Comparison of ENCODE assay signal across 17 cellular contexts in the genomic region with DNA sequence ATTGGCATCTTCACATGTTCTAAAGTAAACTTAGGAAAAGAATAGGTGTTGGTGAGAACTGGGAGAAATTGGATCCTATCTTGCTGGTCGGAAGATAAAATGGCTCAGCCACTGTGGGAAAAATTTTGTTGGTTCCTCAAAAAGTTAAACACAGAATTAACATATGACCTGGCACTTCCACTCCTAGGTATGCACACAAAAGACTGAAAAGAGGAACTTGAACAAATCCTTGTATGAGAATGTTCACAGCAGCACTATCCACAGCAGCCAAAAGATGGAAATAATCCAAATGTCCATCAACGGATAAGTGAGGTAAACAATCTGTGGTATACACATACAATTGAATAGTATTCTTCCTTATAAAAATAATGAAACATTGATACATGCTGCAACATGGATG. TPM values are rescaled to one million over a fixed set of nuclear protein-coding genes. Genes with fewer than 3 reads are reported as not detected.
DNase-seq lines count a peak whose midpoint lies in the region; ATAC-seq, FAIRE-seq and TF ChIP-seq lines count a peak whose summit lies in the region.
"Had no signal": no experiment of that assay in that cellular context is flagged by ENCODE, and none has a peak within 500 bp of the region (broad histone marks: within the 10 kb centered on the region; RNA-seq: fewer than 3 reads in every experiment).

No MANE protein-coding gene starts in this region.

- no peaks in the 10 kb centered on the region; a peak in 1 of 4 replicates for H3K27me3 ChIP-seq in GM12878 (replicated peaks in 1 of 2; ENCODE audit: control insufficient read depth in 2 of 2, insufficient read depth in 2 of 2, low read length in 1 of 2)
- H3K27me3 ChIP-seq: BLaER1 had no signal

- H2AFZ ChIP-seq in GM12878 (ENCODE audit: control insufficient read depth, low read depth, low read length) = no peak overlapping the region
- H2AFZ ChIP-seq: GM23248 had no signal

- no peak overlapping the region for H3K9ac ChIP-seq in GM12878 (ENCODE audit: control insufficient read depth, insufficient read depth, low read length)
- H3K9ac ChIP-seq: BLaER1, GM23248 had no signal

- in situ Hi-C loops in KBM-7 (cut with MboI; ENCODE audit: low pct_unique_long_range_greater_than_20kb, low sequenced_read_pairs) (no loop called here), GM12878 (cut with MboI) (no loop called here)

- WGBS in GM12878 (ENCODE audit: insufficient coverage, insufficient replicate concordance, low lambda C conversion rate, missing lambda C conversion rate) = 47% methylated on average over 2 of the region's 2 CpGs

- POLR2A ChIA-PET in GM12878 (lab: Charles Lee) = no interaction called here

- no peaks in the 10 kb centered on the region for H3K36me3 ChIP-seq in GM12878 (ENCODE audit: control insufficient read depth in 2 of 2, insufficient read depth in 2 of 2, low read length in 1 of 2)
- H3K36me3 ChIP-seq: BLaER1 had no signal

- DNase-seq in CD1c-positive myeloid dendritic cell (ENCODE audit: extremely low spot score) (peak; percentile 14), KBM-7 (peak; percentile 58), NOMO-1 treated with DMSO at 0.1 percent for 48 hours (lab: John Stamatoyannopoulos, UW; ENCODE audit: unreplicated experiment) (peak; percentile 42), GM12878 (ENCODE audit: low read depth, low spot score) (no peak)
- DNase-seq in activated CD4-positive, alpha-beta T cell treated with anti-CD3 and anti-CD28 coated beads, Interleukin-2, amount 50 U/mL, for 1 hour = no peak
- DNase-seq: 8988T; Calu3; CD4-positive, CD25-positive, alpha-beta regulatory T cell; DMS 273 treated with DMSO at 0.1 percent for 48 hours; GM23248 had no signal

- no peak for TF ChIP-seq RAD21 in GM12878 (IDR thresholded peaks at IDR 0.05; ENCODE audit: insufficient read depth, low read depth, low read length)

- H3K9me3 ChIP-seq in GM12878 (replicated peaks; ENCODE audit: control insufficient read depth, insufficient read depth, low read length) = no peaks in the 10 kb centered on the region
- H3K9me3 ChIP-seq: BLaER1 had no signal

- H3K79me2 ChIP-seq in GM12878 (ENCODE audit: control insufficient read depth, insufficient read depth, low read length) = no peaks in the 10 kb centered on the region

- TF ChIP-seq EP300 in GM12878 (IDR thresholded peaks at IDR 0.05; ENCODE audit: borderline replicate concordance in 1 of 2, control insufficient read depth in 1 of 2, low read depth in 2 of 2, low read length in 2 of 2) = no peak

- TF ChIP-seq CTCF in GM12878 (IDR thresholded peaks at IDR 0.05 in 2 of 3, conservative IDR thresholded peaks at IDR 0.05 in 1 of 3; ENCODE audit: control insufficient read depth in 2 of 3, extremely low read depth in 1 of 3, insufficient read depth in 1 of 3, low read depth in 3 of 3, low read length in 3 of 3) = no peak

- SMC1A ChIA-PET in GM12878 (lab: Charles Lee; ENCODE audit: uncharacterized antibody, unreplicated experiment) = no interaction called here

- BruUV-seq in GM12878 (replicated peaks; lab: Mats Ljungman, UMichigan) = no TSS peak

- no peaks in the 10 kb centered on the region for H3K4me1 ChIP-seq in GM12878 (ENCODE audit: control insufficient read depth, insufficient read depth, low read length)
- H3K4me1 ChIP-seq: BLaER1 had no signal

- RAD21 ChIA-PET in GM12878 (lab: Charles Lee; ENCODE audit: unreplicated experiment) = no interaction called here

- TF ChIP-seq POLR2A in GM12878 (IDR thresholded peaks at IDR 0.05; ENCODE audit: low read depth, low read length) = no peak

- CTCF ChIA-PET in GM12878 (lab: Yijun Ruan, JAX) = no interaction called here

- no peak overlapping the region for H3K4me2 ChIP-seq in GM12878 (ENCODE audit: control insufficient read depth, insufficient read depth)
- H3K4me2 ChIP-seq: BLaER1 had no signal

- H3K27ac ChIP-seq in GM12878 (ENCODE audit: control insufficient read depth, insufficient read depth) = no peak overlapping the region
- H3K27ac ChIP-seq: BLaER1, GM23248 had no signal

- FAIRE-seq in GM12878 (lab: Jason Lieb, UNC) = no peak
- FAIRE-seq: GM12892, GM19239, H54 had no signal

- no peaks in the 10 kb centered on the region for H4K20me1 ChIP-seq in GM12878 (ENCODE audit: control insufficient read depth, insufficient read depth)
- H4K20me1 ChIP-seq: BLaER1 had no signal

- intact Hi-C loops in GM12878 (cut with micrococcal nuclease; ENCODE audit: unreplicated experiment) = no loop called here

- ATAC-seq in GM12878 = no peak
- ATAC-seq in HG03097 (IDR thresholded peaks at IDR 0.05; ENCODE audit: low FRiP score, unreplicated experiment) = no peak
- ATAC-seq in GM21528 (IDR thresholded peaks at IDR 0.05; ENCODE audit: low FRiP score, unreplicated experiment) = no peak

- H3K4me3 ChIP-seq in GM12878 = no peak overlapping the region
- H3K4me3 ChIP-seq: BLaER1, GM23248 had no signal

TF ChIP-seq in GM12878, 131 proteins besides CTCF, POLR2A, EP300 and RAD21 (continues in another document):
- no peak for TF ChIP-seq SUPT20H (IDR thresholded peaks at IDR 0.05; ENCODE audit: borderline replicate concordance, control insufficient read depth, low read depth, low read length)
- TF ChIP-seq, protein P1, sequence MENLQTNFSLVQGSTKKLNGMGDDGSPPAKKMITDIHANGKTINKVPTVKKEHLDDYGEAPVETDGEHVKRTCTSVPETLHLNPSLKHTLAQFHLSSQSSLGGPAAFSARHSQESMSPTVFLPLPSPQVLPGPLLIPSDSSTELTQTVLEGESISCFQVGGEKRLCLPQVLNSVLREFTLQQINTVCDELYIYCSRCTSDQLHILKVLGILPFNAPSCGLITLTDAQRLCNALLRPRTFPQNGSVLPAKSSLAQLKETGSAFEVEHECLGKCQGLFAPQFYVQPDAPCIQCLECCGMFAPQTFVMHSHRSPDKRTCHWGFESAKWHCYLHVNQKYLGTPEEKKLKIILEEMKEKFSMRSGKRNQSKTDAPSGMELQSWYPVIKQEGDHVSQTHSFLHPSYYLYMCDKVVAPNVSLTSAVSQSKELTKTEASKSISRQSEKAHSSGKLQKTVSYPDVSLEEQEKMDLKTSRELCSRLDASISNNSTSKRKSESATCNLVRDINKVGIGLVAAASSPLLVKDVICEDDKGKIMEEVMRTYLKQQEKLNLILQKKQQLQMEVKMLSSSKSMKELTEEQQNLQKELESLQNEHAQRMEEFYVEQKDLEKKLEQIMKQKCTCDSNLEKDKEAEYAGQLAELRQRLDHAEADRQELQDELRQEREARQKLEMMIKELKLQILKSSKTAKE (IDR thresholded peaks at IDR 0.05; ENCODE audit: low read depth, poor library complexity, severe bottlenecking) = no peak

RNA-seq across cellular contexts. Expression of a gene that starts 4.8 kb away (rescaled TPM):
- 1.4 and 2.4 TPM in 2 replicates for total RNA-seq in GM12878 (2013; cell fraction: nucleolus; rRNA removed)
- 0.27 and 0.34 TPM in 2 replicates for total RNA-seq in GM12878 (2014; rRNA removed)
- total RNA-seq in GM12878 (2014; rRNA removed; fragmentation: Illumina TruSeq; extraction: Trizol) = 0.32 and 0.36 TPM in 2 replicates
- total RNA-seq in GM12878 (2021) = 0.23 and 0.27 TPM in 2 replicates
- 0.13 TPM for polyA plus RNA-seq in GM12878 (2011; ENCODE audit: low read depth)
- polyA plus RNA-seq in GM12878 (2011; rRNA removed) = 0.72 and 1.2 TPM in 2 replicates
- polyA plus RNA-seq in GM12878 (2011; cell fraction: cytosol; rRNA removed) = 0.13 and 0.22 TPM in 2 replicates
- 2.1 and 2.9 TPM in 2 replicates for polyA plus RNA-seq in GM12878 (2011; cell fraction: nucleus; rRNA removed)
- 0.18 and 0.25 TPM in 2 replicates for polyA plus RNA-seq in GM12878 (2012)
- 0.76 and 0.82 TPM in 2 replicates for polyA plus RNA-seq in GM12878 (2014; fragmentation: Illumina TruSeq; extraction: Trizol)
- polyA plus RNA-seq in GM12878 (2014; fragmentation: Nextera tagmentation; extraction: Ambion mirVana) = under 1 TPM; 0.05 to 0.26 TPM
- polyA plus RNA-seq in GM12878 (2014; rRNA removed) = 0.24 and 0.69 TPM in 2 replicates
- polyA plus RNA-seq in GM12878 (2016; fragmentation: Nextera tagmentation; extraction: Ambion mirVana) = under 1 TPM; 0.23 to 0.32 TPM
- 0.22 and 0.41 TPM in 2 replicates for polyA minus RNA-seq in GM12878 (2011; rRNA and poly(A)+ RNA removed)
- not detected in 2 replicates for polyA minus RNA-seq in GM12878 (2011; cell fraction: cytosol; rRNA and poly(A)+ RNA removed)
- 0.48 and 0.86 TPM in 2 replicates for polyA minus RNA-seq in GM12878 (2011; cell fraction: nucleus; rRNA and poly(A)+ RNA removed)
- total RNA-seq: GM23248 had no signal
- polyA plus RNA-seq: GM23248, IgD-negative memory B cell had no signal

RNA-seq across cellular contexts. Expression of a gene that starts 38.0 kb away (rescaled TPM):
- total RNA-seq in GM12878 (2013; cell fraction: nucleolus; rRNA removed) = 40.1 and 47.6 TPM in 2 replicates
- total RNA-seq in GM12878 (2014; rRNA removed) = 25.5 and 29.9 TPM in 2 replicates
- total RNA-seq in GM12878 (2014; rRNA removed; fragmentation: Illumina TruSeq; extraction: Trizol) = 26.1 and 29.0 TPM in 2 replicates
- 27.8 and 28.8 TPM in 2 replicates for total RNA-seq in GM12878 (2021)
- 26.0 TPM for polyA plus RNA-seq in GM12878 (2011; ENCODE audit: low read depth)
- polyA plus RNA-seq in GM12878 (2011; rRNA removed) = 21.1 and 22.8 TPM in 2 replicates
- polyA plus RNA-seq in GM12878 (2011; cell fraction: cytosol; rRNA removed) = 21.6 and 24.8 TPM in 2 replicates
- polyA plus RNA-seq in GM12878 (2011; cell fraction: nucleus; rRNA removed) = 23.4 and 27.7 TPM in 2 replicates
- polyA plus RNA-seq in GM12878 (2012) = 29.0 and 39.8 TPM in 2 replicates
- polyA plus RNA-seq in GM12878 (2014; fragmentation: Illumina TruSeq; extraction: Trizol) = 17.6 and 21.3 TPM in 2 replicates
- polyA plus RNA-seq in GM12878 (2014; fragmentation: Nextera tagmentation; extraction: Ambion mirVana) = 10 to 100 TPM; 14.6 to 25.6 TPM
- polyA plus RNA-seq in GM12878 (2014; rRNA removed) = 17.7 and 18.7 TPM in 2 replicates
- polyA plus RNA-seq in GM12878 (2016; fragmentation: Nextera tagmentation; extraction: Ambion mirVana) = 10 to 100 TPM; 21.6 to 22.0 TPM
- polyA minus RNA-seq in GM12878 (2011; rRNA and poly(A)+ RNA removed) = 46.3 and 47.5 TPM in 2 replicates
- polyA minus RNA-seq in GM12878 (2011; cell fraction: cytosol; rRNA and poly(A)+ RNA removed) = 10.4 and 12.2 TPM in 2 replicates
- polyA minus RNA-seq in GM12878 (2011; cell fraction: nucleus; rRNA and poly(A)+ RNA removed) = 25.8 and 34.2 TPM in 2 replicates

RNA-seq across cellular contexts. Expression of a gene that starts 55.0 kb away (rescaled TPM):
- total RNA-seq in GM12878 (2013; cell fraction: nucleolus; rRNA removed) = 29.9 and 36.8 TPM in 2 replicates
- total RNA-seq in GM12878 (2014; rRNA removed) (30.1 and 33.8 TPM in 2 replicates), GM12878 (2014; rRNA removed; fragmentation: Illumina TruSeq; extraction: Trizol) (45.7 and 49.6 TPM in 2 replicates), GM12878 (2021) (26.3 and 27.0 TPM in 2 replicates)
- polyA plus RNA-seq in GM12878 (2011; ENCODE audit: low read depth) = 13.0 TPM
- polyA plus RNA-seq in GM12878 (2011; rRNA removed) (38.1 and 51.0 TPM in 2 replicates), GM12878 (2014; fragmentation: Illumina TruSeq; extraction: Trizol) (51.6 and 54.9 TPM in 2 replicates), GM12878 (2014; fragmentation: Nextera tagmentation; extraction: Ambion mirVana) (10 to 100 TPM; 35.1 to 49.5 TPM), GM12878 (2014; rRNA removed) (28.7 and 36.6 TPM in 2 replicates), GM12878 (2016; fragmentation: Nextera tagmentation; extraction: Ambion mirVana) (10 to 100 TPM; 57.5 to 59.4 TPM)
- polyA plus RNA-seq in GM12878 (2011; cell fraction: cytosol; rRNA removed) = 21.7 and 22.7 TPM in 2 replicates
- 21.1 and 27.1 TPM in 2 replicates for polyA plus RNA-seq in GM12878 (2011; cell fraction: nucleus; rRNA removed)
- 16.1 and 17.5 TPM in 2 replicates for polyA plus RNA-seq in GM12878 (2012)
- 21.2 and 24.3 TPM in 2 replicates for polyA minus RNA-seq in GM12878 (2011; rRNA and poly(A)+ RNA removed)
- polyA minus RNA-seq in GM12878 (2011; cell fraction: cytosol; rRNA and poly(A)+ RNA removed) = 10.6 and 10.8 TPM in 2 replicates
- 15.1 and 22.1 TPM in 2 replicates for polyA minus RNA-seq in GM12878 (2011; cell fraction: nucleus; rRNA and poly(A)+ RNA removed)

Comparison
In these comparisons a context has a peak if more than half of its experiments do, and no peak if none do; other contexts are left out.
1. DNase-seq: peak in CD1c-positive myeloid dendritic cell (single experiment), KBM-7 (single experiment) and NOMO-1 treated with DMSO at 0.1 percent for 48 hours (single experiment); none in GM12878 (single experiment) and activated CD4-positive, alpha-beta T cell treated with anti-CD3 and anti-CD28 coated beads, Interleukin-2, amount 50 U/mL, for 1 hour (single experiment).